Comparison of ENCODE assay signal across 1 cellular context in the genomic region with DNA sequence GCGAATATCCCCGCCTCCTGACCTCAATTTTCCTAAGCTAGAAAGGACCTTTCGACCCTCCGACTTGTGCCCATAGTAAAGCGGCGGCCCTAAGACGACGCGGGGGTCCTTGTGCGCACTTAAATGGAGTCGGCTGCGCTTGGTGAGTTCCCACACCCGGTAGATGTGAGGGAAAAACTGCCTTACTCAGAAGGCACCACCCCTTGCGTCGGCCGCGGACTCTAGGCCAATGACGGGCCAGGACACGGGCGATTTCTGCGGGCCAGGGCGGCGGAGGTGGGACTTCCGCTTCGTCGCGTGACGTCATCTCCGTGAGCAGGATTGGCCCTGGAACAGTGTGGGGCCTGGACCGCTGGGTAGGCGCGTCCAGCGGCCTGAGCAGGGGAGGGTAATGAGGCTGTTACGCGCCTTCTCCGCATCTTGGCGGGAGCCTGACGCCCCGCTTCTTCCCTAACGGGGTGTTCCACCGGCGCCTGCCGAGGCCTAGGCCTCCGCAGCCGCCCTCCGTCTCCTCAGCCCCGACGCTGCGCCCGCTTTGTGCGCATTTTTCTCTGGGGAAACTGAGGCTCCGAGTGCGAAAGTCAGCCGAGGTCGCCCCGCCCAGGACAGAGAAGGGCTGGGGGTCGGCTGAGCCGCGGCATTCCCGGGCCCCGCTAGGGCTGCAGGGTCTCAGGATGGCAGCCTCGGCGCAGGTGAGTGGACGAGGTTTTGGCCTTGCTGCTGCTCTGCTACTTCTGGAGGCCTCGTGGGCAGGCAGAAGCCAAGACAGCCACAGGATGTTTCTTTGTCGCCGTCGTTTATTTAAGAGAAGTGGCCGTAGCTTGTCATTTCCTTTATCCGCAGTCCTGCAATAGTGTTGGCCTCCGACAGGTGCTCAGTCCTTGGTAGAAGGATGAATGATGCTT.
A peak's percentile ranks its signal among the peaks of the same experiment; 100 is the strongest.
TF ChIP-seq lines count a peak whose summit lies in the region.

ZNF543 (plus strand) TSS at position 293 of the 905 bp plus-strand sequence; CDS start at position 675, 382 bp downstream.

TF ChIP-seq in HEK293, 187 proteins besides CTCF, POLR2A, EP300 and RAD21 (continued from another document and continues in another):
- TF ChIP-seq, protein P1, sequence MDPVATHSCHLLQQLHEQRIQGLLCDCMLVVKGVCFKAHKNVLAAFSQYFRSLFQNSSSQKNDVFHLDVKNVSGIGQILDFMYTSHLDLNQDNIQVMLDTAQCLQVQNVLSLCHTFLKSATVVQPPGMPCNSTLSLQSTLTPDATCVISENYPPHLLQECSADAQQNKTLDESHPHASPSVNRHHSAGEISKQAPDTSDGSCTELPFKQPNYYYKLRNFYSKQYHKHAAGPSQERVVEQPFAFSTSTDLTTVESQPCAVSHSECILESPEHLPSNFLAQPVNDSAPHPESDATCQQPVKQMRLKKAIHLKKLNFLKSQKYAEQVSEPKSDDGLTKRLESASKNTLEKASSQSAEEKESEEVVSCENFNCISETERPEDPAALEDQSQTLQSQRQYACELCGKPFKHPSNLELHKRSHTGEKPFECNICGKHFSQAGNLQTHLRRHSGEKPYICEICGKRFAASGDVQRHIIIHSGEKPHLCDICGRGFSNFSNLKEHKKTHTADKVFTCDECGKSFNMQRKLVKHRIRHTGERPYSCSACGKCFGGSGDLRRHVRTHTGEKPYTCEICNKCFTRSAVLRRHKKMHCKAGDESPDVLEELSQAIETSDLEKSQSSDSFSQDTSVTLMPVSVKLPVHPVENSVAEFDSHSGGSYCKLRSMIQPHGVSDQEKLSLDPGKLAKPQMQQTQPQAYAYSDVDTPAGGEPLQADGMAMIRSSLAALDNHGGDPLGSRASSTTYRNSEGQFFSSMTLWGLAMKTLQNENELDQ (tag by site-specific recombination; IDR thresholded peaks at IDR 0.05; ENCODE audit: low read depth): no peak
- TF ChIP-seq ZNF19 (tag by site-specific recombination; IDR thresholded peaks at IDR 0.05; ENCODE audit: low read depth) (no peak), ZNF335 (tag by site-specific recombination; conservative IDR thresholded peaks at IDR 0.05) (peak; percentile 92), GLI2 (tag by site-specific recombination; IDR thresholded peaks at IDR 0.05; ENCODE audit: borderline replicate concordance, low read depth) (no peak), ZNF654 (tag by site-specific recombination; IDR thresholded peaks at IDR 0.05; ENCODE audit: low read depth) (no peak), GFI1B (tag by site-specific recombination; IDR thresholded peaks at IDR 0.05) (no peak), ZNF777 (tag by site-specific recombination; IDR thresholded peaks at IDR 0.05; ENCODE audit: borderline replicate concordance) (no peak), REPIN1 (tag by site-specific recombination; IDR thresholded peaks at IDR 0.05; ENCODE audit: low read depth) (no peak), RBAK (tag by site-specific recombination; IDR thresholded peaks at IDR 0.05) (no peak), ZNF521 (tag by site-specific recombination; IDR thresholded peaks at IDR 0.05) (no peak), ZNF76 (tag by site-specific recombination; IDR thresholded peaks at IDR 0.05; ENCODE audit: borderline replicate concordance, low read depth) (peak; percentile 66), ZNF146 (tag by site-specific recombination; IDR thresholded peaks at IDR 0.05) (no peak), ZNF311 (tag by site-specific recombination; IDR thresholded peaks at IDR 0.05; ENCODE audit: borderline replicate concordance) (no peak), EGR2 (tag by site-specific recombination; IDR thresholded peaks at IDR 0.05; ENCODE audit: low read depth) (0 out of 2 replicates have a peak, but pooled peaks have one; percentile 25), ZNF510 (tag by site-specific recombination; IDR thresholded peaks at IDR 0.05; ENCODE audit: insufficient replicate concordance) (no peak), TCF7L2 (IDR thresholded peaks at IDR 0.05; ENCODE audit: borderline replicate concordance, low read depth, low read length) (no peak), ZNF670 (tag by site-specific recombination; IDR thresholded peaks at IDR 0.05; ENCODE audit: low read depth) (no peak), KLF1 (tag by site-specific recombination; IDR thresholded peaks at IDR 0.05) (peak; percentile 42; the same call in 1 of the 2 replicates), KLF10 (tag by site-specific recombination; IDR thresholded peaks at IDR 0.05) (no peak), MYNN (tag by site-specific recombination; IDR thresholded peaks at IDR 0.05; ENCODE audit: borderline replicate concordance) (no peak), ZFP3 (tag by site-specific recombination; IDR thresholded peaks at IDR 0.05; ENCODE audit: low read depth) (no peak), PRDM6 (tag by site-specific recombination; IDR thresholded peaks at IDR 0.05) (no peak), ZBTB7A (tag by site-specific recombination; IDR thresholded peaks at IDR 0.05; ENCODE audit: low read depth) (no peak), IKZF3 (tag by site-specific recombination; IDR thresholded peaks at IDR 0.05) (no peak), ZNF664 (tag by site-specific recombination; IDR thresholded peaks at IDR 0.05) (no peak), ZSCAN16 (tag by site-specific recombination; IDR thresholded peaks at IDR 0.05) (no peak), ZNF155 (tag by site-specific recombination; IDR thresholded peaks at IDR 0.05) (no peak), ZFP37 (tag by site-specific recombination; IDR thresholded peaks at IDR 0.05) (no peak), PRDM1 (tag by site-specific recombination; IDR thresholded peaks at IDR 0.05) (no peak), ZNF366 (tag by site-specific recombination; conservative IDR thresholded peaks at IDR 0.05) (no peak), ZNF423 (tag by site-specific recombination; IDR thresholded peaks at IDR 0.05) (no peak), ZSCAN30 (tag by site-specific recombination; IDR thresholded peaks at IDR 0.05) (peak; percentile 89), ZNF548 (tag by site-specific recombination; IDR thresholded peaks at IDR 0.05) (no peak), HOXC10 (CRISPR knock-in tag; IDR thresholded peaks at IDR 0.05) (no peak)
- TF ChIP-seq, protein P2, sequence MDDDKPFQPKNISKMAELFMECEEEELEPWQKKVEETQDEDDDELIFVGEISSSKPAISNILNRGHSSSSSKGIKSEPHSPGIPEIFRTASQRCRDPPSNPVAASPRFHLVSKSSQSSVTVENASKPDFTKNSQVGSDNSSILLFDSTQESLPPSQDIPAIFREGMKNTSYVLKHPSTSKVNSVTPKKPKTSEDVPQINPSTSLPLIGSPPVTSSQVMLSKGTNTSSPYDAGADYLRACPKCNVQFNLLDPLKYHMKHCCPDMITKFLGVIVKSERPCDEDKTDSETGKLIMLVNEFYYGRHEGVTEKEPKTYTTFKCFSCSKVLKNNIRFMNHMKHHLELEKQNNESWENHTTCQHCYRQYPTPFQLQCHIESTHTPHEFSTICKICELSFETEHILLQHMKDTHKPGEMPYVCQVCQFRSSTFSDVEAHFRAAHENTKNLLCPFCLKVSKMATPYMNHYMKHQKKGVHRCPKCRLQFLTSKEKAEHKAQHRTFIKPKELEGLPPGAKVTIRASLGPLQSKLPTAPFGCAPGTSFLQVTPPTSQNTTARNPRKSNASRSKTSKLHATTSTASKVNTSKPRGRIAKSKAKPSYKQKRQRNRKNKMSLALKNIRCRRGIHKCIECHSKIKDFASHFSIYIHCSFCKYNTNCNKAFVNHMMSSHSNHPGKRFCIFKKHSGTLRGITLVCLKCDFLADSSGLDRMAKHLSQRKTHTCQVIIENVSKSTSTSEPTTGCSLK (tag by site-specific recombination; IDR thresholded peaks at IDR 0.05): no peak
- TF ChIP-seq, protein P3, sequence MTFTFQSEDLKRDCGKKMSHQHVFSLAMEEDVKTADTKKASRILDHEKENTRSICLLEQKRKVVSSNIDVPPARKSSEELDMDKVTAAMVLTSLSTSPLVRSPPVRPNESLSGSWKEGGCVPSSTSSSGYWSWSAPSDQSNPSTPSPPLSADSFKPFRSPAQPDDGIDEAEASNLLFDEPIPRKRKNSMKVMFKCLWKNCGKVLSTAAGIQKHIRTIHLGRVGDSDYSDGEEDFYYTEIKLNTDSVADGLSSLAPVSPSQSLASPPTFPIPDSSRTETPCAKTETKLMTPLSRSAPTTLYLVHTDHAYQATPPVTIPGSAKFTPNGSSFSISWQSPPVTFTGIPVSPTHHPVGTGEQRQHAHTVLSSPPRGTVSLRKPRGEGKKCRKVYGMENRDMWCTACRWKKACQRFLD (tag by site-specific recombination; IDR thresholded peaks at IDR 0.05): no peak
- TF ChIP-seq, protein P4, sequence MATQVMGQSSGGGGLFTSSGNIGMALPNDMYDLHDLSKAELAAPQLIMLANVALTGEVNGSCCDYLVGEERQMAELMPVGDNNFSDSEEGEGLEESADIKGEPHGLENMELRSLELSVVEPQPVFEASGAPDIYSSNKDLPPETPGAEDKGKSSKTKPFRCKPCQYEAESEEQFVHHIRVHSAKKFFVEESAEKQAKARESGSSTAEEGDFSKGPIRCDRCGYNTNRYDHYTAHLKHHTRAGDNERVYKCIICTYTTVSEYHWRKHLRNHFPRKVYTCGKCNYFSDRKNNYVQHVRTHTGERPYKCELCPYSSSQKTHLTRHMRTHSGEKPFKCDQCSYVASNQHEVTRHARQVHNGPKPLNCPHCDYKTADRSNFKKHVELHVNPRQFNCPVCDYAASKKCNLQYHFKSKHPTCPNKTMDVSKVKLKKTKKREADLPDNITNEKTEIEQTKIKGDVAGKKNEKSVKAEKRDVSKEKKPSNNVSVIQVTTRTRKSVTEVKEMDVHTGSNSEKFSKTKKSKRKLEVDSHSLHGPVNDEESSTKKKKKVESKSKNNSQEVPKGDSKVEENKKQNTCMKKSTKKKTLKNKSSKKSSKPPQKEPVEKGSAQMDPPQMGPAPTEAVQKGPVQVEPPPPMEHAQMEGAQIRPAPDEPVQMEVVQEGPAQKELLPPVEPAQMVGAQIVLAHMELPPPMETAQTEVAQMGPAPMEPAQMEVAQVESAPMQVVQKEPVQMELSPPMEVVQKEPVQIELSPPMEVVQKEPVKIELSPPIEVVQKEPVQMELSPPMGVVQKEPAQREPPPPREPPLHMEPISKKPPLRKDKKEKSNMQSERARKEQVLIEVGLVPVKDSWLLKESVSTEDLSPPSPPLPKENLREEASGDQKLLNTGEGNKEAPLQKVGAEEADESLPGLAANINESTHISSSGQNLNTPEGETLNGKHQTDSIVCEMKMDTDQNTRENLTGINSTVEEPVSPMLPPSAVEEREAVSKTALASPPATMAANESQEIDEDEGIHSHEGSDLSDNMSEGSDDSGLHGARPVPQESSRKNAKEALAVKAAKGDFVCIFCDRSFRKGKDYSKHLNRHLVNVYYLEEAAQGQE (tag by site-specific recombination; IDR thresholded peaks at IDR 0.05): no peak
- TF ChIP-seq, protein P5, sequence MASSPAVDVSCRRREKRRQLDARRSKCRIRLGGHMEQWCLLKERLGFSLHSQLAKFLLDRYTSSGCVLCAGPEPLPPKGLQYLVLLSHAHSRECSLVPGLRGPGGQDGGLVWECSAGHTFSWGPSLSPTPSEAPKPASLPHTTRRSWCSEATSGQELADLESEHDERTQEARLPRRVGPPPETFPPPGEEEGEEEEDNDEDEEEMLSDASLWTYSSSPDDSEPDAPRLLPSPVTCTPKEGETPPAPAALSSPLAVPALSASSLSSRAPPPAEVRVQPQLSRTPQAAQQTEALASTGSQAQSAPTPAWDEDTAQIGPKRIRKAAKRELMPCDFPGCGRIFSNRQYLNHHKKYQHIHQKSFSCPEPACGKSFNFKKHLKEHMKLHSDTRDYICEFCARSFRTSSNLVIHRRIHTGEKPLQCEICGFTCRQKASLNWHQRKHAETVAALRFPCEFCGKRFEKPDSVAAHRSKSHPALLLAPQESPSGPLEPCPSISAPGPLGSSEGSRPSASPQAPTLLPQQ (tag by site-specific recombination; IDR thresholded peaks at IDR 0.05): peak; percentile 68
- TF ChIP-seq, protein P6, sequence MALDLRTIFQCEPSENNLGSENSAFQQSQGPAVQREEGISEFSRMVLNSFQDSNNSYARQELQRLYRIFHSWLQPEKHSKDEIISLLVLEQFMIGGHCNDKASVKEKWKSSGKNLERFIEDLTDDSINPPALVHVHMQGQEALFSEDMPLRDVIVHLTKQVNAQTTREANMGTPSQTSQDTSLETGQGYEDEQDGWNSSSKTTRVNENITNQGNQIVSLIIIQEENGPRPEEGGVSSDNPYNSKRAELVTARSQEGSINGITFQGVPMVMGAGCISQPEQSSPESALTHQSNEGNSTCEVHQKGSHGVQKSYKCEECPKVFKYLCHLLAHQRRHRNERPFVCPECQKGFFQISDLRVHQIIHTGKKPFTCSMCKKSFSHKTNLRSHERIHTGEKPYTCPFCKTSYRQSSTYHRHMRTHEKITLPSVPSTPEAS (tag by site-specific recombination; IDR thresholded peaks at IDR 0.05): no peak
- TF ChIP-seq, protein P7, sequence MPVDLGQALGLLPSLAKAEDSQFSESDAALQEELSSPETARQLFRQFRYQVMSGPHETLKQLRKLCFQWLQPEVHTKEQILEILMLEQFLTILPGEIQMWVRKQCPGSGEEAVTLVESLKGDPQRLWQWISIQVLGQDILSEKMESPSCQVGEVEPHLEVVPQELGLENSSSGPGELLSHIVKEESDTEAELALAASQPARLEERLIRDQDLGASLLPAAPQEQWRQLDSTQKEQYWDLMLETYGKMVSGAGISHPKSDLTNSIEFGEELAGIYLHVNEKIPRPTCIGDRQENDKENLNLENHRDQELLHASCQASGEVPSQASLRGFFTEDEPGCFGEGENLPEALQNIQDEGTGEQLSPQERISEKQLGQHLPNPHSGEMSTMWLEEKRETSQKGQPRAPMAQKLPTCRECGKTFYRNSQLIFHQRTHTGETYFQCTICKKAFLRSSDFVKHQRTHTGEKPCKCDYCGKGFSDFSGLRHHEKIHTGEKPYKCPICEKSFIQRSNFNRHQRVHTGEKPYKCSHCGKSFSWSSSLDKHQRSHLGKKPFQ (tag by site-specific recombination; IDR thresholded peaks at IDR 0.05): no peak
